In genomic region chr20:59194023-59194935, GRCh38 we compare ENCODE assay signal across 18 cellular contexts. TPM values are rescaled to one million over a fixed set of nuclear protein-coding genes. Genes with fewer than 3 reads are reported as not detected.
DNase-seq lines count a peak whose midpoint lies in the region; ATAC-seq and TF ChIP-seq lines count a peak whose summit lies in the region.
"Had no signal": no experiment of that assay in that cellular context is flagged by ENCODE, and none has a peak within 500 bp of the region (broad histone marks: within the 10 kb centered on the region; RNA-seq: fewer than 3 reads in every experiment).

No MANE protein-coding gene starts in this region.

- peak overlapping the region; percentile 48 for H2AFZ ChIP-seq in IMR-90 (replicated peaks; ENCODE audit: low read length, poor library complexity)

- H3K27ac ChIP-seq in IMR-90 (ENCODE audit: insufficient read depth, low read length) = no peak overlapping the region
- no peak overlapping the region for H3K27ac ChIP-seq in endodermal cell (ENCODE audit: low read depth, low read length)
- no peak overlapping the region for H3K27ac ChIP-seq in right lobe of liver
- H3K27ac ChIP-seq: C4-2B, RWPE1 had no signal

- intact Hi-C loops in IMR-90 (cut with micrococcal nuclease) (no loop called here), right lobe of liver (cut with DNase I) (no loop called here), left cardiac atrium (cut with DNase I) (no loop called here)

- H3K4me2 ChIP-seq in IMR-90 (ENCODE audit: low read depth, low read length) = no peak overlapping the region

- H4K5ac ChIP-seq in IMR-90 (ENCODE audit: low read depth, low read length) = no peak overlapping the region

- H3K27me3 Mint-ChIP-seq in activated naive CD8-positive, alpha-beta T cell = no peaks in the 10 kb centered on the region
- no peaks in the 10 kb centered on the region for H3K27me3 Mint-ChIP-seq in activated naive CD8-positive, alpha-beta T cell treated with anti-CD3 and anti-CD28 coated beads, Interleukin-2, amount 50 U/mL, for 24 hours
- H3K27me3 Mint-ChIP-seq in endodermal cell (ENCODE audit: insufficient read depth) = peaks cover 22% of the 10 kb centered on the region
- H3K27me3 Mint-ChIP-seq in osteocyte (ENCODE audit: unreplicated experiment) = no peaks in the 10 kb centered on the region

- H3K4me3 ChIP-seq in IMR-90 (ENCODE audit: insufficient read depth, low read depth, low read length) (no peak overlapping the region), endodermal cell (ENCODE audit: low read length) (no peak overlapping the region), right lobe of liver (no peak overlapping the region)

- H2AK5ac ChIP-seq in IMR-90 (ENCODE audit: low read depth, low read length) = no peak overlapping the region

- no peaks in the 10 kb centered on the region for H3K9me1 ChIP-seq in IMR-90 (ENCODE audit: insufficient read depth, low read length)

- no peak overlapping the region for H2BK20ac ChIP-seq in IMR-90 (ENCODE audit: low read depth, low read length)

- H2BK5ac ChIP-seq in IMR-90 (ENCODE audit: low read depth, low read length, poor library complexity, severe bottlenecking) = no peak overlapping the region

- no peak overlapping the region for H3K4me3 Mint-ChIP-seq in activated naive CD8-positive, alpha-beta T cell
- H3K4me3 Mint-ChIP-seq in activated naive CD8-positive, alpha-beta T cell treated with anti-CD3 and anti-CD28 coated beads, Interleukin-2, amount 50 U/mL, for 24 hours = no peak overlapping the region
- H3K4me3 Mint-ChIP-seq in endodermal cell (no peak overlapping the region), osteocyte (ENCODE audit: unreplicated experiment) (no peak overlapping the region)
- H3K4me3 Mint-ChIP-seq: H9 had no signal

- dilution Hi-C loops in IMR-90 (cut with HindIII; ENCODE audit: low sequenced_read_pairs, unreplicated experiment) = no loop called here

- ATAC-seq in activated naive CD8-positive, alpha-beta T cell treated with anti-CD3 and anti-CD28 coated beads, Interleukin-2, amount 50 U/mL, for 24 hours = no peak
- ATAC-seq in IMR-90 (ENCODE audit: low read depth) (no peak), right lobe of liver (no peak), left cardiac atrium (no peak)
- ATAC-seq: PC-3 had no signal

- H3K36me3 ChIP-seq in IMR-90 (ENCODE audit: control insufficient read depth, insufficient read depth, low read length) (no peaks in the 10 kb centered on the region), endodermal cell (ENCODE audit: control insufficient read depth, insufficient read depth, low read length) (no peaks in the 10 kb centered on the region), right lobe of liver (no peaks in the 10 kb centered on the region)

- H3K9ac ChIP-seq in IMR-90 (ENCODE audit: low read depth, low read length) = no peak overlapping the region
- H3K9ac ChIP-seq in endodermal cell (ENCODE audit: extremely low read depth, low read length, poor library complexity, severe bottlenecking) = no peak overlapping the region

- no peak overlapping the region for H4K91ac ChIP-seq in IMR-90 (ENCODE audit: insufficient read depth, low read depth, low read length)

- BruUV-seq in IMR-90 (replicated peaks; lab: Mats Ljungman, UMichigan) = no TSS peak

- no peaks in the 10 kb centered on the region for H3K9me3 Mint-ChIP-seq in activated naive CD8-positive, alpha-beta T cell (ENCODE audit: low read depth)
- peaks cover 5% of the 10 kb centered on the region for H3K9me3 Mint-ChIP-seq in activated naive CD8-positive, alpha-beta T cell treated with anti-CD3 and anti-CD28 coated beads, Interleukin-2, amount 50 U/mL, for 24 hours
- no peaks in the 10 kb centered on the region for H3K9me3 Mint-ChIP-seq in endodermal cell
- H3K9me3 Mint-ChIP-seq in osteocyte (ENCODE audit: unreplicated experiment) = no peaks in the 10 kb centered on the region
- H3K9me3 Mint-ChIP-seq: H9 had no signal

- DNase-seq in activated naive CD8-positive, alpha-beta T cell treated with anti-CD3 and anti-CD28 coated beads, Interleukin-2, amount 50 U/mL, for 24 hours = no peak
- no peak for DNase-seq in IMR-90
- peak; percentile 25 for DNase-seq in endodermal cell
- DNase-seq in osteocyte (ENCODE audit: extremely low spot score, unreplicated experiment) = peak; percentile 81
- DNase-seq in right lobe of liver = no peak
- DNase-seq in activated CD4-positive, alpha-beta T cell treated with anti-CD3 and anti-CD28 coated beads for 4 hours = no peak
- DNase-seq in left cardiac atrium = no peak
- DNase-seq: H9, NCI-H1048, NCI-H146, NCI-H2081, NCI-H510A, NCI-H82, PC-3 had no signal

- H4K8ac ChIP-seq in IMR-90 (ENCODE audit: low read depth in 2 of 2, low read length in 2 of 2) = no peak overlapping the region

- 76% methylated on average over 19 of the region's 24 CpGs; no CpG with 5 or more reads in 1 of the 2 experiments for WGBS in IMR-90 (ENCODE audit: extremely low coverage in 2 of 2, insufficient read length in 1 of 2), 2 experiments
- WGBS in endodermal cell (ENCODE audit: insufficient coverage in 1 of 2, insufficient read length in 1 of 2), 2 experiments = 93 to 97% methylated on average over 18 to 24 of the region's 24 CpGs
- WGBS in right lobe of liver (ENCODE audit: insufficient coverage, low coverage, low lambda C conversion rate, missing lambda C conversion rate) = 60% methylated on average over 4 of the region's 24 CpGs

- H4K20me1 ChIP-seq in IMR-90 (ENCODE audit: insufficient read depth, low read length) = no peaks in the 10 kb centered on the region

- TF ChIP-seq POLR2A in IMR-90 (IDR thresholded peaks at IDR 0.05; ENCODE audit: low read depth, low read length) = no peak
- no peak for TF ChIP-seq POLR2A in right lobe of liver (IDR thresholded peaks at IDR 0.05)

- no peak overlapping the region for H3K18ac ChIP-seq in IMR-90 (ENCODE audit: low read depth, low read length)

- peaks cover 3% of the 10 kb centered on the region for H3K4me1 Mint-ChIP-seq in activated naive CD8-positive, alpha-beta T cell (ENCODE audit: low read depth)
- no peaks in the 10 kb centered on the region for H3K4me1 Mint-ChIP-seq in activated naive CD8-positive, alpha-beta T cell treated with anti-CD3 and anti-CD28 coated beads, Interleukin-2, amount 50 U/mL, for 24 hours
- H3K4me1 Mint-ChIP-seq in endodermal cell (peaks cover 10% of the 10 kb centered on the region), osteocyte (ENCODE audit: unreplicated experiment) (no peaks in the 10 kb centered on the region)
- H3K4me1 Mint-ChIP-seq: H9 had no signal

- H2BK15ac ChIP-seq in IMR-90 (ENCODE audit: low read depth, low read length) = no peak overlapping the region

- in situ Hi-C loops in IMR-90 (cut with MboI; ENCODE audit: low sequenced_read_pairs) = no loop called here

- H3K27ac Mint-ChIP-seq in activated naive CD8-positive, alpha-beta T cell = peak overlapping the region; percentile 22
- no peak overlapping the region for H3K27ac Mint-ChIP-seq in activated naive CD8-positive, alpha-beta T cell treated with anti-CD3 and anti-CD28 coated beads, Interleukin-2, amount 50 U/mL, for 24 hours
- H3K27ac Mint-ChIP-seq in endodermal cell (no peak overlapping the region), osteocyte (ENCODE audit: unreplicated experiment) (no peak overlapping the region)
- H3K27ac Mint-ChIP-seq: H9 had no signal

- CTCF ChIA-PET in IMR-90 (lab: Yijun Ruan, JAX) = no interaction called here

- no peaks in the 10 kb centered on the region for H3K27me3 ChIP-seq in IMR-90 (ENCODE audit: control insufficient read depth, insufficient read depth, low read length)
- H3K27me3 ChIP-seq in endodermal cell (ENCODE audit: control insufficient read depth, insufficient read depth, low read length, poor library complexity, severe bottlenecking) = no peaks in the 10 kb centered on the region
- no peaks in the 10 kb centered on the region for H3K27me3 ChIP-seq in right lobe of liver

- H3K79me1 ChIP-seq in IMR-90 (ENCODE audit: low read depth in 1 of 2, low read length in 2 of 2) = no peaks in the 10 kb centered on the region

- peaks cover 9% of the 10 kb centered on the region for H3K36me3 Mint-ChIP-seq in activated naive CD8-positive, alpha-beta T cell
- H3K36me3 Mint-ChIP-seq in activated naive CD8-positive, alpha-beta T cell treated with anti-CD3 and anti-CD28 coated beads, Interleukin-2, amount 50 U/mL, for 24 hours (ENCODE audit: low read depth) = peaks cover 7% of the 10 kb centered on the region
- no peaks in the 10 kb centered on the region for H3K36me3 Mint-ChIP-seq in endodermal cell (ENCODE audit: low read depth)
- no peaks in the 10 kb centered on the region for H3K36me3 Mint-ChIP-seq in osteocyte (ENCODE audit: unreplicated experiment)

- no peak overlapping the region for H2AK9ac ChIP-seq in IMR-90 (replicated peaks; ENCODE audit: low read depth, low read length, poor library complexity)

- H3K56ac ChIP-seq in IMR-90 (ENCODE audit: extremely low read depth, insufficient read depth, low read length) = no peak overlapping the region

- H3K9me3 ChIP-seq in IMR-90 (ENCODE audit: control insufficient read depth, insufficient read depth, low read length) (no peaks in the 10 kb centered on the region), endodermal cell (ENCODE audit: control insufficient read depth, low read length) (no peaks in the 10 kb centered on the region), right lobe of liver (no peaks in the 10 kb centered on the region)

- no peak overlapping the region for H2BK120ac ChIP-seq in IMR-90 (ENCODE audit: low read depth, low read length)

- H3K23ac ChIP-seq in IMR-90 (ENCODE audit: low read depth, low read length) = no peak overlapping the region

- H3K4me1 ChIP-seq in IMR-90 (ENCODE audit: control insufficient read depth, insufficient read depth, low read length) (no peaks in the 10 kb centered on the region), endodermal cell (ENCODE audit: control insufficient read depth, insufficient read depth, low read length) (no peaks in the 10 kb centered on the region), right lobe of liver (no peaks in the 10 kb centered on the region)

- no peak overlapping the region for H3K14ac ChIP-seq in IMR-90 (replicated peaks; ENCODE audit: low read depth, low read length)

- TF ChIP-seq CTCF in IMR-90 (conservative IDR thresholded peaks at IDR 0.05; ENCODE audit: low read depth, low read length) = no peak
- no peak for TF ChIP-seq CTCF in endodermal cell (conservative IDR thresholded peaks at IDR 0.05)
- TF ChIP-seq CTCF in osteocyte (IDR thresholded peaks at IDR 0.05) = no peak
- no peak for TF ChIP-seq CTCF in right lobe of liver (IDR thresholded peaks at IDR 0.05)

- POLR2A ChIA-PET in IMR-90 (lab: Charles Lee; ENCODE audit: unreplicated experiment) = no interaction called here

- H3K4ac ChIP-seq in IMR-90 (ENCODE audit: low read depth, low read length) = no peak overlapping the region

- TF ChIP-seq RAD21 in IMR-90 (IDR thresholded peaks at IDR 0.05; ENCODE audit: low read length) = no peak

TF ChIP-seq in IMR-90, 13 proteins besides CTCF, POLR2A, EP300 and RAD21 (continues in another document):
- TF ChIP-seq NFE2L2 (IDR thresholded peaks at IDR 0.05; ENCODE audit: low read depth, low read length) = no peak

RNA-seq across cellular contexts. Expression of gene ZNF831, which starts 30.7 kb away (rescaled TPM):
- not detected in 2 replicates for total RNA-seq in IMR-90 (2012; rRNA removed)
- polyA plus RNA-seq in IMR-90 (2012; rRNA removed) = not detected in 2 replicates
- not detected in 2 replicates for polyA plus RNA-seq in IMR-90 (2012; cell fraction: cytosol; rRNA removed)
- not detected in 2 replicates for polyA plus RNA-seq in IMR-90 (2012; cell fraction: nucleus; rRNA removed; ENCODE audit: low replicate concordance)
- not detected for total RNA-seq in endodermal cell
- not detected for polyA plus RNA-seq in endodermal cell (2013, experiment 1 of 2)
- not detected for polyA plus RNA-seq in endodermal cell (2013, experiment 2 of 2)
- total RNA-seq in osteocyte = not detected in 2 replicates
- total RNA-seq in right lobe of liver = under 1 TPM; 0.04 to 0.25 (median 0.07) TPM
- total RNA-seq in left cardiac atrium = under 1 TPM; 0.31 to 0.47 TPM
- total RNA-seq: H9, MCF 10A, PC-3 had no signal

Comparison
In these comparisons a context has a peak if more than half of its experiments do, and no peak if none do; other contexts are left out.
1. DNase-seq: peak in endodermal cell (single experiment) and osteocyte (single experiment); none in activated naive CD8-positive, alpha-beta T cell treated with anti-CD3 and anti-CD28 coated beads, Interleukin-2, amount 50 U/mL, for 24 hours (single experiment), IMR-90 (single experiment), right lobe of liver (0 of 3), activated CD4-positive, alpha-beta T cell treated with anti-CD3 and anti-CD28 coated beads for 4 hours (0 of 2) and left cardiac atrium (single experiment).